18 cellular contexts compared by ENCODE assay signal in genomic region chr19:52742516-52742915, GRCh38. TPM values are rescaled to one million over a fixed set of nuclear protein-coding genes. Genes with fewer than 3 reads are reported as not detected.
A peak's percentile ranks its signal among the peaks of the same experiment; 100 is the strongest.
DNase-seq lines count a peak whose midpoint lies in the region; ATAC-seq and TF ChIP-seq lines count a peak whose summit lies in the region.
"Had no signal": no experiment of that assay in that cellular context is flagged by ENCODE, and none has a peak within 500 bp of the region (broad histone marks: within the 10 kb centered on the region; RNA-seq: fewer than 3 reads in every experiment).

No MANE protein-coding gene starts in this region.

- peak overlapping the region; percentile 11 to 89 (median 37) for H3K27ac Mint-ChIP-seq in CD4-positive, alpha-beta memory T cell
- H3K27ac Mint-ChIP-seq in T-cell (peak overlapping the region; percentile 77 to 83), immature natural killer cell (peak overlapping the region; percentile 81 to 96 (median 86)), glutamatergic neuron (ENCODE audit: unreplicated experiment) (no peak overlapping the region)

- H3K9me3 ChIP-seq in BLaER1: no peaks in the 10 kb centered on the region
- no peaks in the 10 kb centered on the region for H3K9me3 ChIP-seq in CD4-positive, alpha-beta memory T cell (ENCODE audit: control insufficient read depth in 1 of 2, low read length in 2 of 2)
- H3K9me3 ChIP-seq: SK-N-SH, tibial artery had no signal

- POLR2A ChIA-PET in CD4-positive, alpha-beta memory T cell (lab: Charles Lee; ENCODE audit: partially characterized antibody): no interaction called here
- POLR2A ChIA-PET in T-cell (lab: Charles Lee) (no interaction called here), HEK293T (lab: Yijun Ruan, JAX) (no interaction called here)

- H3K4me1 ChIP-seq in BLaER1: peaks cover 14% of the 10 kb centered on the region
- H3K4me1 ChIP-seq in CD4-positive, alpha-beta memory T cell (ENCODE audit: insufficient read depth, low read length): peaks cover 9% of the 10 kb centered on the region
- H3K4me1 ChIP-seq: tibial artery had no signal

- ATAC-seq in T-cell (replicated peaks in 1 of 4): peak in 3 of 4 experiments; percentile 18 to 56 (median 41)
- ATAC-seq: Panc1 had no signal

- TF ChIP-seq CTCF in glutamatergic neuron (IDR thresholded peaks at IDR 0.05; ENCODE audit: partially characterized antibody, unreplicated experiment): no peak

- H3K36me3 ChIP-seq in BLaER1: no peaks in the 10 kb centered on the region
- no peaks in the 10 kb centered on the region for H3K36me3 ChIP-seq in CD4-positive, alpha-beta memory T cell (ENCODE audit: insufficient read depth, low read length)
- H3K36me3 ChIP-seq: tibial artery had no signal

- H3K9me3 Mint-ChIP-seq in CD4-positive, alpha-beta memory T cell: peaks cover 0 to 3% (median 0%) of the 10 kb centered on the region in 8 donors
- H3K9me3 Mint-ChIP-seq in T-cell (no peaks in the 10 kb centered on the region), immature natural killer cell (no peaks in the 10 kb centered on the region), glutamatergic neuron (ENCODE audit: unreplicated experiment) (peaks cover 4% of the 10 kb centered on the region)

- H3K36me3 Mint-ChIP-seq in CD4-positive, alpha-beta memory T cell: no peaks in the 10 kb centered on the region
- H3K36me3 Mint-ChIP-seq in T-cell (peaks cover 3% of the 10 kb centered on the region), immature natural killer cell (peaks cover 0 to 5% (median 0%) of the 10 kb centered on the region in 3 donors), glutamatergic neuron (ENCODE audit: unreplicated experiment) (peaks cover 6% of the 10 kb centered on the region)

- no peaks in the 10 kb centered on the region for H4K20me1 ChIP-seq in BLaER1

- CTCF ChIA-PET in CD4-positive, alpha-beta memory T cell (lab: Charles Lee; ENCODE audit: partially characterized antibody): no interaction called here
- CTCF ChIA-PET in T-cell (lab: Charles Lee) (no interaction called here), HEK293T (lab: Yijun Ruan, JAX) (interaction anchor here (0.6 kb wide), 1 partner anchor 312 kb away, joined by 3 read pairs; no protein-coding TSS in a partner anchor)

- H3K4me2 ChIP-seq in BLaER1: peak overlapping the region; percentile 43
- H3K4me2 ChIP-seq: SK-N-SH had no signal

- DNase-seq in CD4-positive, alpha-beta memory T cell: no peak
- DNase-seq in T-cell (no peak), immature natural killer cell (peak in 2 of 3 donors; percentile 11 to 15), KBM-7 (no peak), HEK293T (ENCODE audit: extremely low spot score) (no peak), glutamatergic neuron (no peak)
- DNase-seq in stimulated activated CD4-positive, alpha-beta T cell treated with anti-CD3 and anti-CD28 coated beads, Interleukin-4, amount 100 ng/mL, for 4 hours: no peak
- DNase-seq: activated CD8-positive, alpha-beta memory T cell treated with anti-CD3 and anti-CD28 coated beads for 24 hours; activated effector memory CD4-positive, alpha-beta T cell treated with Interleukin-2 at 50 U/mL for 16 hours; DMS153; NCI-H1417 treated with DMSO at 0.1 percent for 48 hours; posterior cingulate gyrus; SK-N-SH; stimulated activated CD4-positive, alpha-beta T cell treated with anti-CD3 and anti-CD28 coated beads, Interleukin-4, amount 100 ng/mL, for 24 hours; stimulated activated CD8-positive, alpha-beta memory T cell treated with anti-CD3 and anti-CD28 coated beads, Interleukin-4, amount 100 ng/mL, for 48 hours; tibial artery had no signal

- H3K4me3 Mint-ChIP-seq in CD4-positive, alpha-beta memory T cell: peak overlapping the region in 3 of 8 donors; percentile 2 to 63 (median 55)
- peak overlapping the region in 1 of 3 donors; percentile 11 for H3K4me3 Mint-ChIP-seq in T-cell
- H3K4me3 Mint-ChIP-seq in immature natural killer cell: peak overlapping the region in 3 of 5 donors; percentile 36 to 65 (median 47)
- H3K4me3 Mint-ChIP-seq in glutamatergic neuron (ENCODE audit: unreplicated experiment): no peak overlapping the region

- no peak overlapping the region for H3K9ac ChIP-seq in BLaER1
- H3K9ac ChIP-seq: SK-N-SH had no signal

- peaks cover 7 to 48% (median 23%) of the 10 kb centered on the region in 4 donors for H3K4me1 Mint-ChIP-seq in CD4-positive, alpha-beta memory T cell
- H3K4me1 Mint-ChIP-seq in T-cell (peaks cover 17 to 27% (median 24%) of the 10 kb centered on the region in 3 donors), immature natural killer cell (peaks cover 44 to 69% of the 10 kb centered on the region in 2 donors), glutamatergic neuron (ENCODE audit: low read depth, unreplicated experiment) (peaks cover 2% of the 10 kb centered on the region)

- no peak overlapping the region for H3K27ac ChIP-seq in BLaER1
- no peak overlapping the region for H3K27ac ChIP-seq in CD4-positive, alpha-beta memory T cell (ENCODE audit: low read depth, low read length)
- H3K27ac ChIP-seq: tibial artery had no signal

- intact Hi-C loops in CD4-positive, alpha-beta memory T cell (cut with micrococcal nuclease): no loop called here

- no peaks in the 10 kb centered on the region for H3K27me3 ChIP-seq in BLaER1
- no peaks in the 10 kb centered on the region for H3K27me3 ChIP-seq in CD4-positive, alpha-beta memory T cell (ENCODE audit: insufficient read depth, low read length)

- no peaks in the 10 kb centered on the region for H3K27me3 Mint-ChIP-seq in CD4-positive, alpha-beta memory T cell
- no peaks in the 10 kb centered on the region for H3K27me3 Mint-ChIP-seq in T-cell
- peaks cover 0 to 2% (median 2%) of the 10 kb centered on the region in 3 donors for H3K27me3 Mint-ChIP-seq in immature natural killer cell (ENCODE audit: low read depth in 3 of 3)
- peaks cover 2% of the 10 kb centered on the region for H3K27me3 Mint-ChIP-seq in glutamatergic neuron (ENCODE audit: unreplicated experiment)

- in situ Hi-C loops in KBM-7 (cut with MboI; ENCODE audit: low pct_unique_long_range_greater_than_20kb, low sequenced_read_pairs): no loop called here

- no peak overlapping the region for H3K4me3 ChIP-seq in BLaER1
- no peak overlapping the region for H3K4me3 ChIP-seq in CD4-positive, alpha-beta memory T cell (ENCODE audit: low read length in 2 of 2)
- H3K4me3 ChIP-seq: tibial artery had no signal

TF ChIP-seq in HEK293T, 16 proteins besides CTCF, POLR2A, EP300 and RAD21:
- TF ChIP-seq, protein P1, sequence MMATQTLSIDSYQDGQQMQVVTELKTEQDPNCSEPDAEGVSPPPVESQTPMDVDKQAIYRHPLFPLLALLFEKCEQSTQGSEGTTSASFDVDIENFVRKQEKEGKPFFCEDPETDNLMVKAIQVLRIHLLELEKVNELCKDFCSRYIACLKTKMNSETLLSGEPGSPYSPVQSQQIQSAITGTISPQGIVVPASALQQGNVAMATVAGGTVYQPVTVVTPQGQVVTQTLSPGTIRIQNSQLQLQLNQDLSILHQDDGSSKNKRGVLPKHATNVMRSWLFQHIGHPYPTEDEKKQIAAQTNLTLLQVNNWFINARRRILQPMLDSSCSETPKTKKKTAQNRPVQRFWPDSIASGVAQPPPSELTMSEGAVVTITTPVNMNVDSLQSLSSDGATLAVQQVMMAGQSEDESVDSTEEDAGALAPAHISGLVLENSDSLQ (IDR thresholded peaks at IDR 0.05): no peak
- TF ChIP-seq LEF1 (IDR thresholded peaks at IDR 0.05; ENCODE audit: borderline replicate concordance): no peak
- TF ChIP-seq CTBP1 (IDR thresholded peaks at IDR 0.05; ENCODE audit: borderline replicate concordance): no peak
- no peak for TF ChIP-seq FOXM1 (IDR thresholded peaks at IDR 0.05; ENCODE audit: borderline replicate concordance)
- TF ChIP-seq FOXK2 (IDR thresholded peaks at IDR 0.05): no peak
- no peak for TF ChIP-seq ARNT (IDR thresholded peaks at IDR 0.05)

RNA-seq across cellular contexts. Expression of gene ZNF611, which starts 7.7 kb away (rescaled TPM):
- total RNA-seq in CD4-positive, alpha-beta memory T cell: 10 to 100 TPM; 52.8 to 53.7 TPM
- polyA plus RNA-seq in CD4-positive, alpha-beta memory T cell: 10 to 100 TPM; 23.6 to 37.9 TPM
- total RNA-seq in T-cell (10 to 100 TPM; 31.5 to 46.2 (median 37.0) TPM), glutamatergic neuron (ENCODE audit: unreplicated experiment) (36.2 TPM)
- 10 to 100 TPM; 18.4 to 75.2 (median 27.4) TPM for polyA plus RNA-seq in immature natural killer cell

RNA-seq across cellular contexts. Expression of gene ZNF600, which starts 44.1 kb away (rescaled TPM):
- 10 to 100 TPM; 43.3 to 47.8 TPM for total RNA-seq in CD4-positive, alpha-beta memory T cell
- polyA plus RNA-seq in CD4-positive, alpha-beta memory T cell: 10 to 100 TPM; 10.9 to 20.1 TPM
- total RNA-seq in T-cell (10 to 100 TPM; 11.4 to 52.4 (median 24.5) TPM), glutamatergic neuron (ENCODE audit: unreplicated experiment) (13.2 TPM)
- 100 to 1,000 TPM in 1 of 3 donors, 10 to 100 TPM in 2; 28.2 to 114 (median 42.4) TPM for polyA plus RNA-seq in immature natural killer cell

Comparison
In these comparisons a context has a peak if more than half of its experiments do, and no peak if none do; other contexts are left out.
1. DNase-seq: peak in immature natural killer cell (2 of 3); none in CD4-positive, alpha-beta memory T cell (0 of 5), T-cell (0 of 34), KBM-7 (single experiment), stimulated activated CD4-positive, alpha-beta T cell treated with anti-CD3 and anti-CD28 coated beads, Interleukin-4, amount 100 ng/mL, for 4 hours (0 of 2), HEK293T (single experiment) and glutamatergic neuron (single experiment).